ENCODE assay signal across 16 cellular contexts in genomic region chr7:148060724-148061123, GRCh38.
DNase-seq lines count a peak whose midpoint lies in the region; ATAC-seq, FAIRE-seq and TF ChIP-seq lines count a peak whose summit lies in the region.
"Had no signal": no experiment of that assay in that cellular context is flagged by ENCODE, and none has a peak within 500 bp of the region (broad histone marks: within the 10 kb centered on the region; RNA-seq: fewer than 3 reads in every experiment).

No MANE protein-coding gene starts in this region.

- H3K4me1 ChIP-seq in heart right ventricle: no peaks in the 10 kb centered on the region
- H3K4me1 ChIP-seq: left ventricle myocardium inferior, SJSA1 had no signal

- ATAC-seq in GM21786 (IDR thresholded peaks at IDR 0.05; ENCODE audit: unreplicated experiment): peak; percentile 80
- ATAC-seq in HG03280 (IDR thresholded peaks at IDR 0.05; ENCODE audit: unreplicated experiment): peak; percentile 94
- no peak for ATAC-seq in stimulated activated naive CD8-positive, alpha-beta T cell treated with anti-CD3 and anti-CD28 coated beads, Interleukin-15, Interleukin-2, amounts not matched to agents 100 U/mL and 50 U/mL, for 24 hours
- no peak for ATAC-seq in heart right ventricle

- H3K4me3 ChIP-seq in heart right ventricle: no peak overlapping the region
- H3K4me3 ChIP-seq: left ventricle myocardium inferior, SJSA1, thoracic aorta had no signal

- no peak overlapping the region for H3K27ac ChIP-seq in heart right ventricle
- H3K27ac ChIP-seq: left ventricle myocardium inferior, SJSA1, thoracic aorta had no signal

- peaks cover 0 to 20% (median 0%) of the 10 kb centered on the region in 11 donors for H3K9me3 ChIP-seq in heart right ventricle
- H3K9me3 ChIP-seq: SJSA1, thoracic aorta had no signal

- 87 to 96% methylated on average over 1 of the region's 1 CpG for WGBS in heart right ventricle, 2 donors

- intact Hi-C loops in heart right ventricle (cut with DNase I): no loop called here

- peaks cover 0 to 3% (median 0%) of the 10 kb centered on the region in 7 donors for H3K27me3 ChIP-seq in heart right ventricle
- H3K27me3 ChIP-seq: SJSA1 had no signal

- DNase-seq in NOMO-1 treated with DMSO at 0.1 percent for 48 hours (lab: John Stamatoyannopoulos, UW; ENCODE audit: unreplicated experiment) (peak; percentile 29), NOMO-1 treated with dmso at 0.1 percent for 144 hours (lab: John Stamatoyannopoulos, UW; ENCODE audit: unreplicated experiment) (no peak), heart right ventricle (no peak)
- DNase-seq in stimulated activated naive CD8-positive, alpha-beta T cell treated with anti-CD3 and anti-CD28 coated beads, Interleukin-15, Interleukin-2, amounts not matched to agents 100 U/mL and 50 U/mL, for 24 hours: no peak
- no peak for DNase-seq in central memory CD4-positive, alpha-beta T cell
- DNase-seq: activated CD4-positive, CD25-positive, alpha-beta regulatory T cell; activated T-cell treated with anti-CD3 and anti-CD28 coated beads, Interleukin-2, amount 50 U/mL, for 24 hours; endodermal cell; left ventricle myocardium inferior; NCI-H526 treated with DMSO at 0.1 percent for 48 hours had no signal

- H3K36me3 ChIP-seq in heart right ventricle: no peaks in the 10 kb centered on the region
- H3K36me3 ChIP-seq: left ventricle myocardium inferior, SJSA1, thoracic aorta had no signal

- no peak for TF ChIP-seq CTCF in heart right ventricle (IDR thresholded peaks at IDR 0.05)

- peak; percentile 38 for FAIRE-seq in islet of Langerhans (lab: Jason Lieb, UNC)
- FAIRE-seq: astrocyte had no signal

Comparison
In these comparisons a context has a peak if more than half of its experiments do, and no peak if none do; other contexts are left out.
1. ATAC-seq: peak in GM21786 (single experiment) and HG03280 (single experiment); none in stimulated activated naive CD8-positive, alpha-beta T cell treated with anti-CD3 and anti-CD28 coated beads, Interleukin-15, Interleukin-2, amounts not matched to agents 100 U/mL and 50 U/mL, for 24 hours (single experiment) and heart right ventricle (0 of 8).